18 cellular contexts compared by ENCODE assay signal in the genomic region with DNA sequence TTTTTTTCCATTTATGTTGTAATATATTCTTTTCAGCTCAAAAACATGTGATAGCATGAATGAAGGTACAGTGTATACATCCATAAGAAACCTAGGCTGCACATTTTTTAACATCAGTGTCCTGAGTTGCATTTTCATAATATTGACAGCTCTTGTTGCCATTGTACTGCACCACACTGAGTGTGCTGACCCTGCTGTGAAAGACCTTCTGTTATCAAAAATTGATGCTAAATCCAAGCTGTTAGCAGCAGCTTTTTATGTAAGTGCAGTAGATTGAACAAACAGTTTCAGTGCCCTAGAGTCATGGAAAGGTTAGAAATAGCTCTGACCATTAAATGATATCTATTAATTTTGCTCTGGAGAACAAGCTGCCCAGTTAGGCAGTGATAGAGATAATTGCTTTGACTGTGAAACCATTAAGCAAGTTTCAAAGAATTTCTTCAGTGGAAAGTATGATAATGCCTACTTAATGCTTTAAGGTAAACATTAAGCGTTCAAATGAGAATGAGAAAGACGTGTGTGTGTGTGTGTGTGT.
A peak's percentile ranks its signal among the peaks of the same experiment; 100 is the strongest.
DNase-seq lines count a peak whose midpoint lies in the region; TF ChIP-seq lines count a peak whose summit lies in the region.
"Had no signal": no experiment of that assay in that cellular context is flagged by ENCODE, and none has a peak within 500 bp of the region (broad histone marks: within the 10 kb centered on the region; RNA-seq: fewer than 3 reads in every experiment).

No MANE protein-coding gene starts in this region.

- no peaks in the 10 kb centered on the region for H3K27me3 Mint-ChIP-seq in progenitor cell of endocrine pancreas
- H3K27me3 Mint-ChIP-seq: T-cell had no signal

- H3K9me3 Mint-ChIP-seq in progenitor cell of endocrine pancreas (ENCODE audit: low read depth) = no peaks in the 10 kb centered on the region

- DNase-seq in G401 (ENCODE audit: low spot score) = peak; percentile 63
- DNase-seq in NCI-H1092 (lab: John Stamatoyannopoulos, UW) = peak; percentile 12
- peak; percentile 28 for DNase-seq in NCI-H748 treated with DMSO at 0.1 percent for 48 hours (lab: John Stamatoyannopoulos, UW)
- no peak for DNase-seq in progenitor cell of endocrine pancreas (ENCODE audit: low spot score, unreplicated experiment)
- no peak for DNase-seq in OCI-M1 (lab: John Stamatoyannopoulos, UW)
- no peak for DNase-seq in NCI-H187 treated with DMSO at 0.1 percent for 48 hours (lab: John Stamatoyannopoulos, UW)
- no peak for DNase-seq in DMS79 (lab: John Stamatoyannopoulos, UW)
- DNase-seq: ACHN, AML-193, DMS153, IMR-90, Kasumi-1, MM.1S, NCI-H2029 treated with DMSO at 0.1 percent for 48 hours, NCI-H446, NCI-H774, T-cell had no signal

- no peak overlapping the region for H3K4me3 Mint-ChIP-seq in progenitor cell of endocrine pancreas (ENCODE audit: low read depth)
- H3K4me3 Mint-ChIP-seq: CD14-positive monocyte, T-cell had no signal

- in situ Hi-C loops in G401 (cut with HindIII; ENCODE audit: low sequenced_read_pairs) = no loop called here

- H3K36me3 Mint-ChIP-seq in progenitor cell of endocrine pancreas (ENCODE audit: insufficient read depth) = no peaks in the 10 kb centered on the region
- H3K36me3 Mint-ChIP-seq: CD14-positive monocyte, T-cell had no signal

- H3K4me1 Mint-ChIP-seq in progenitor cell of endocrine pancreas (ENCODE audit: low read depth) = peaks cover 6% of the 10 kb centered on the region
- H3K4me1 Mint-ChIP-seq: CD14-positive monocyte, T-cell had no signal

- no peak for TF ChIP-seq CTCF in progenitor cell of endocrine pancreas (IDR thresholded peaks at IDR 0.05; ENCODE audit: unreplicated experiment)

- peak overlapping the region; percentile 76 for H3K27ac Mint-ChIP-seq in progenitor cell of endocrine pancreas
- H3K27ac Mint-ChIP-seq: CD14-positive monocyte, T-cell had no signal

Comparison
In these comparisons a context has a peak if more than half of its experiments do, and no peak if none do; other contexts are left out.
1. DNase-seq: peak in G401 (single experiment), NCI-H1092 (single experiment) and NCI-H748 treated with DMSO at 0.1 percent for 48 hours (single experiment); none in progenitor cell of endocrine pancreas (single experiment), OCI-M1 (single experiment), NCI-H187 treated with DMSO at 0.1 percent for 48 hours (single experiment) and DMS79 (single experiment).